ENCODE assay signal across 8 cellular contexts in the genomic region with DNA sequence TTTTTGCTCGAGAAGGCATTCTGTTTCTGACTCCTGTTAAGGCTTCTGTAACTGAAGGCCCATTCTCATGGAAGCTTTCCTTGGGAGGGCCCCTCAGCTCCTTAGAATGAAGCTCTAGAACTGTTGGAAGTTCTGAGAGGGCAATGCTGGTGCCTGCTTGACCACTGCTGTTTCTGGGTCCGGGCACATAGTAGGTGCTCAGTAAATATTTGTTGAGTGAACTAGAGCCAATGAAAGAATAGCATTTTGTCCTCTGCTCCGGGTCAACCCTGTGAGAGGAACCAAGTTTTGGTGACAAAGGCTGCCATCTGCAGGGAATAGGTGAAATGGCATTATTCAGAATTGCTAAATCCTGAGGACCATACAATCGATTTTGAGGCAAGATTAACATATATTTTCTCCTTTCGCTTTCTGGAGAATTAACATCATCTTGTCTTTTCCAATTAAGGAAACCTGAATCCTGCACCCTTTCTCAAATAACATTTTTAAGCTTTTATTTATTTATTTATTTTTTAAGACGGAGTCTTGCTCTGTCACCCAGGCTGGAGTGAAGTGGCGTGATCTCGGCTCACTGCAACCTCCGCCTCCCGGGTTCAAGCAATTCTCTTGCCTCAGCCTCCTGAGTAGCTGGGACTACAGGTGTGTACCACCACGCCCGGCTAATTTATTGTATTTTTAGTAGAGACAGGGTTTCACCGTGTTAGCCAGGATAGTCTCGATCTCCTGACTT. TPM values are rescaled to one million over a fixed set of nuclear protein-coding genes. Genes with fewer than 3 reads are reported as not detected.
A peak's percentile ranks its signal among the peaks of the same experiment; 100 is the strongest.
DNase-seq lines count a peak whose midpoint lies in the region; ATAC-seq and TF ChIP-seq lines count a peak whose summit lies in the region.
"Not testable (repeated sequence)": the region's sequence is repeated elsewhere in the genome, so short reads cannot be mapped to it uniquely, and the experiment has no call there.

No MANE protein-coding gene starts in this region.

- TF ChIP-seq CTCF in 22Rv1 (IDR thresholded peaks at IDR 0.05) (peak; percentile 90), GM06990 (IDR thresholded peaks at IDR 0.05; ENCODE audit: insufficient read depth, low read length, poor library complexity, severe bottlenecking) (peak; percentile 62), LNCaP clone FGC (IDR thresholded peaks at IDR 0.05; ENCODE audit: control insufficient read depth, extremely low read depth, insufficient read depth) (peak; percentile 74), osteocyte (IDR thresholded peaks at IDR 0.05) (peak; percentile 78)

- not testable (repeated sequence) for H3K4me3 ChIP-seq in GM06990 (replicated peaks; ENCODE audit: low read depth, low read length); LNCaP clone FGC (ENCODE audit: low read depth, low read length); right cardiac atrium (ENCODE audit: low read length)

- H3K27ac Mint-ChIP-seq in osteocyte (ENCODE audit: unreplicated experiment): not testable (repeated sequence)

- H3K27ac ChIP-seq in 22Rv1; right cardiac atrium (ENCODE audit: low read length): not testable (repeated sequence)

- H3K4me3 Mint-ChIP-seq in osteocyte (ENCODE audit: unreplicated experiment): not testable (repeated sequence)

- DNase-seq in GM06990 (ENCODE audit: extremely low read depth, insufficient read length); LNCaP clone FGC (ENCODE audit: low read depth); right cardiac atrium; osteocyte (ENCODE audit: extremely low spot score, unreplicated experiment): not testable (repeated sequence)
- peak; percentile 18 for DNase-seq in NK-92 treated with Interleukin-12 subunit alpha and Interleukin-12 subunit beta, amount 100 ng/mL, for 24 hours (lab: John Stamatoyannopoulos, UW)
- peak; percentile 42 to 55 for DNase-seq in activated CD4-positive, alpha-beta T cell treated with anti-CD3 and anti-CD28 coated beads for 4 hours
- peak; percentile 60 for DNase-seq in central memory CD4-positive, alpha-beta T cell

- WGBS in right cardiac atrium: 61% methylated on average over 14 of the region's 14 CpGs

- intact Hi-C loops in right cardiac atrium (cut with DNase I): loop anchor here in 2 of 4 donors (5.0 to 10.0 kb wide), 2 partner anchors 90 to 147 kb away; a partner anchor contains a TSS

- H3K27me3 Mint-ChIP-seq in osteocyte (ENCODE audit: unreplicated experiment): not testable (repeated sequence)

- H3K4me1 Mint-ChIP-seq in osteocyte (ENCODE audit: unreplicated experiment): not testable (repeated sequence)

- not testable (repeated sequence) for H3K4me1 ChIP-seq in right cardiac atrium (ENCODE audit: control insufficient read depth, insufficient read depth, low read length)

- not testable (repeated sequence) for H3K27me3 ChIP-seq in GM06990 (replicated peaks; ENCODE audit: control insufficient read depth, insufficient read depth, low read length); right cardiac atrium (ENCODE audit: control insufficient read depth, insufficient read depth)

- not testable (repeated sequence) for H3K9me3 Mint-ChIP-seq in osteocyte (ENCODE audit: unreplicated experiment)

- H3K36me3 Mint-ChIP-seq in osteocyte (ENCODE audit: unreplicated experiment): not testable (repeated sequence)

- ATAC-seq in right cardiac atrium: peak; percentile 53 to 67

- not testable (repeated sequence) for H3K9me3 ChIP-seq in right cardiac atrium (ENCODE audit: control insufficient read depth, low read length)

- H3K36me3 ChIP-seq in GM06990 (ENCODE audit: control insufficient read depth, insufficient read depth, low read length): not testable (repeated sequence)

RNA-seq across cellular contexts. Expression of a gene that starts 11.7 kb away (rescaled TPM):
- 10 to 100 TPM; 37.0 to 47.0 (median 42.4) TPM for total RNA-seq in right cardiac atrium
- polyA plus RNA-seq in right cardiac atrium: 33.7 TPM
- total RNA-seq in osteocyte: 49.5 and 51.4 TPM in 2 replicates

RNA-seq across cellular contexts. Expression of a gene that starts 19.1 kb away (rescaled TPM):
- total RNA-seq in right cardiac atrium (10 to 100 TPM; 46.6 to 82.8 (median 56.6) TPM), osteocyte (13.3 and 14.4 TPM in 2 replicates)
- polyA plus RNA-seq in right cardiac atrium: 31.5 TPM
